1 cellular context compared by ENCODE assay signal in the genomic region with DNA sequence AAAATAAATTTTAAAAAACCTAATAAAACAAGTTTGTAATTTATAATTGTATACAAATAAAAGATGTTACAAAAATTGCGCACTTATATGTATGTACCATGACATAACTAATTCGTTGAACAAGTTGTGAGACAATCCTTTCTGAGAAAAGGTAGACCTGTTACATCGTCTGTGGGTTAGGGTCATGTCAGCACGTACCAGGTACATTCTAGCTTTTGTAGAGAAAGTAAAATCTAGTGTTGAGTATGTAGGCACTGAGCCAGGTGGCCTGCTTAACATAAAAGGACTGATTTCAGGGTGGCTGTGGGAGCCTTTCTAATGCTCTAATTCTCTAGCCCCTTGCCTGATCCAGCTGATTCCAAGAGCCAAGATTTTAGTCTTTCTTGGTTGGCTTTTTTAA.
TF ChIP-seq lines count a peak whose summit lies in the region.

No MANE protein-coding gene starts in this region.

TF ChIP-seq in HepG2, 621 proteins besides CTCF, POLR2A, EP300 and RAD21:
- TF ChIP-seq, protein P1, sequence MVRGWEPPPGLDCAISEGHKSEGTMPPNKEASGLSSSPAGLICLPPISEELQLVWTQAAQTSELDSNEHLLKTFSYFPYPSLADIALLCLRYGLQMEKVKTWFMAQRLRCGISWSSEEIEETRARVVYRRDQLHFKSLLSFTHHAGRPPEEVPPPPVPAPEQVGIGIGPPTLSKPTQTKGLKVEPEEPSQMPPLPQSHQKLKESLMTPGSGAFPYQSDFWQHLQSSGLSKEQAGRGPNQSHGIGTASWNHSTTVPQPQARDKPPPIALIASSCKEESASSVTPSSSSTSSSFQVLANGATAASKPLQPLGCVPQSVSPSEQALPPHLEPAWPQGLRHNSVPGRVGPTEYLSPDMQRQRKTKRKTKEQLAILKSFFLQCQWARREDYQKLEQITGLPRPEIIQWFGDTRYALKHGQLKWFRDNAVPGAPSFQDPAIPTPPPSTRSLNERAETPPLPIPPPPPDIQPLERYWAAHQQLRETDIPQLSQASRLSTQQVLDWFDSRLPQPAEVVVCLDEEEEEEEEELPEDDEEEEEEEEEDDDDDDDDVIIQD (CRISPR knock-in tag; IDR thresholded peaks at IDR 0.05; ENCODE audit: low read depth): no peak
- TF ChIP-seq ATF7-NPFF (CRISPR knock-in tag; IDR thresholded peaks at IDR 0.05; ENCODE audit: low read depth) (no peak; the same call in 1 of the 2 replicates), ZNF230 (CRISPR knock-in tag; IDR thresholded peaks at IDR 0.05) (no peak), ZNF652 (CRISPR knock-in tag; IDR thresholded peaks at IDR 0.05; ENCODE audit: borderline replicate concordance, low read depth) (0 out of 2 replicates have a peak, but pooled peaks have one; percentile 3), SIN3B (IDR thresholded peaks at IDR 0.05; ENCODE audit: low read length) (no peak), SMARCE1 (IDR thresholded peaks at IDR 0.05; ENCODE audit: borderline replicate concordance) (no peak), PHB2 (IDR thresholded peaks at IDR 0.05; ENCODE audit: partially characterized antibody) (no peak), PRMT3 (CRISPR knock-in tag; IDR thresholded peaks at IDR 0.05; ENCODE audit: borderline replicate concordance, low read depth) (no peak), ZNF83 (CRISPR knock-in tag; IDR thresholded peaks at IDR 0.05; ENCODE audit: borderline replicate concordance) (no peak), ZSCAN31 (CRISPR knock-in tag; IDR thresholded peaks at IDR 0.05; ENCODE audit: low read depth) (no peak), ZNF124 (CRISPR knock-in tag; IDR thresholded peaks at IDR 0.05) (0 out of 2 replicates have a peak, but pooled peaks have one; percentile 9), KLF16 (CRISPR knock-in tag; IDR thresholded peaks at IDR 0.05) (no peak), KAT2B (IDR thresholded peaks at IDR 0.05; ENCODE audit: borderline replicate concordance, low read depth, low read length) (0 out of 2 replicates have a peak, but pooled peaks have one; percentile 2), ZNF564 (CRISPR knock-in tag; IDR thresholded peaks at IDR 0.05) (no peak), RFX1 (IDR thresholded peaks at IDR 0.05) (no peak), ELF4 (CRISPR knock-in tag; IDR thresholded peaks at IDR 0.05; ENCODE audit: borderline replicate concordance) (no peak), HIVEP1 (CRISPR knock-in tag; IDR thresholded peaks at IDR 0.05) (no peak), ZNF264 (CRISPR knock-in tag; IDR thresholded peaks at IDR 0.05) (no peak), FOXJ3 (CRISPR knock-in tag; IDR thresholded peaks at IDR 0.05; ENCODE audit: borderline replicate concordance) (no peak), REXO4 (CRISPR knock-in tag; IDR thresholded peaks at IDR 0.05; ENCODE audit: borderline replicate concordance) (no peak), GLI4 (CRISPR knock-in tag; IDR thresholded peaks at IDR 0.05; ENCODE audit: borderline replicate concordance) (no peak), ZNF558 (CRISPR knock-in tag; IDR thresholded peaks at IDR 0.05; ENCODE audit: borderline replicate concordance) (no peak), NRL (CRISPR knock-in tag; IDR thresholded peaks at IDR 0.05; ENCODE audit: borderline replicate concordance) (no peak), MAF1 (CRISPR knock-in tag; IDR thresholded peaks at IDR 0.05; ENCODE audit: borderline replicate concordance) (no peak), HNRNPH1 (optimal IDR thresholded peaks at IDR 0.05; ENCODE audit: low read depth, low read length) (no peak), ZNF44 (CRISPR knock-in tag; IDR thresholded peaks at IDR 0.05) (no peak), ZBTB21 (CRISPR knock-in tag; IDR thresholded peaks at IDR 0.05) (0 out of 2 replicates have a peak, but pooled peaks have one; percentile 9), ZNF720 (CRISPR knock-in tag; IDR thresholded peaks at IDR 0.05) (no peak), ZSCAN12 (CRISPR knock-in tag; IDR thresholded peaks at IDR 0.05) (0 out of 2 replicates have a peak, but pooled peaks have one; percentile 8), PHF5A (CRISPR knock-in tag; IDR thresholded peaks at IDR 0.05; ENCODE audit: low read depth, unreplicated experiment) (peak; percentile 38), CC2D1A (CRISPR knock-in tag; IDR thresholded peaks at IDR 0.05) (0 out of 2 replicates have a peak, but pooled peaks have one; percentile 60), ZNF282 (IDR thresholded peaks at IDR 0.05; ENCODE audit: partially characterized antibody) (no peak), ZNF775 (CRISPR knock-in tag; IDR thresholded peaks at IDR 0.05; ENCODE audit: borderline replicate concordance) (0 out of 2 replicates have a peak, but pooled peaks have one; percentile 4), RFXAP (CRISPR knock-in tag; IDR thresholded peaks at IDR 0.05; ENCODE audit: borderline replicate concordance) (no peak), ESRRA (CRISPR knock-in tag; IDR thresholded peaks at IDR 0.05; ENCODE audit: low read depth) (no peak), ZBTB7B (CRISPR knock-in tag; IDR thresholded peaks at IDR 0.05) (no peak), ETV6 (CRISPR knock-in tag; conservative IDR thresholded peaks at IDR 0.05) (no peak)
- TF ChIP-seq, protein P2, sequence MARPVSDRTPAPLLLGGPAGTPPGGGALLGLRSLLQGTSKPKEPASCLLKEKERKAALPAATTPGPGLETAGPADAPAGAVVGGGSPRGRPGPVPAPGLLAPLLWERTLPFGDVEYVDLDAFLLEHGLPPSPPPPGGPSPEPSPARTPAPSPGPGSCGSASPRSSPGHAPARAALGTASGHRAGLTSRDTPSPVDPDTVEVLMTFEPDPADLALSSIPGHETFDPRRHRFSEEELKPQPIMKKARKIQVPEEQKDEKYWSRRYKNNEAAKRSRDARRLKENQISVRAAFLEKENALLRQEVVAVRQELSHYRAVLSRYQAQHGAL (CRISPR knock-in tag; IDR thresholded peaks at IDR 0.05; ENCODE audit: not compliant biosample characterization): peak; percentile 9
- TF ChIP-seq, protein P3, sequence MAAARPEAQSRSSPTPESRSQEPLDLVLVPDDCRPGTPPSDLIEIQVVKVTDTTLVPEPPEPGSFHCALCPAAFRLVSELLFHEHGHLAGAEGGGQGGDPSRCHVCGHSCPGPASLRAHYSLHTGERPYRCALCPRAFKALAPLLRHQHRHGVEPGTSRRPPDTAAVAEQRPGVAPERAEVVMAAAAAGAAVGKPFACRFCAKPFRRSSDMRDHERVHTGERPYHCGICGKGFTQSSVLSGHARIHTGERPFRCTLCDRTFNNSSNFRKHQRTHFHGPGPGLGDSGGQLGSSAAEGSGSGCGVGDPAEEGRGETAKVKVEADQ (CRISPR knock-in tag; IDR thresholded peaks at IDR 0.05; ENCODE audit: borderline replicate concordance): no peak
- TF ChIP-seq, protein P4, sequence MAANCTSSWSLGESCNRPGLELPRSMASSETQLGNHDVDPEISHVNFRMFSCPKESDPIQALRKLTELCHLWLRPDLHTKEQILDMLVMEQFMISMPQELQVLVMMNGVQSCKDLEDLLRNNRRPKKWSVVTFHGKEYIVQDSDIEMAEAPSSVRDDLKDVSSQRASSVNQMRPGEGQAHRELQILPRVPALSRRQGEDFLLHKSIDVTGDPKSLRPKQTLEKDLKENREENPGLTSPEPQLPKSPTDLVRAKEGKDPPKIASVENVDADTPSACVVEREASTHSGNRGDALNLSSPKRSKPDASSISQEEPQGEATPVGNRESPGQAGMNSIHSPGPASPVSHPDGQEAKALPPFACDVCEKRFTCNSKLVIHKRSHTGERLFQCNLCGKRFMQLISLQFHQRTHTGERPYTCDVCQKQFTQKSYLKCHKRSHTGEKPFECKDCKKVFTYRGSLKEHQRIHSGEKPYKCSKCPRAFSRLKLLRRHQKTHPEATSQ (CRISPR knock-in tag; IDR thresholded peaks at IDR 0.05; ENCODE audit: borderline replicate concordance): no peak
- TF ChIP-seq, protein P5, sequence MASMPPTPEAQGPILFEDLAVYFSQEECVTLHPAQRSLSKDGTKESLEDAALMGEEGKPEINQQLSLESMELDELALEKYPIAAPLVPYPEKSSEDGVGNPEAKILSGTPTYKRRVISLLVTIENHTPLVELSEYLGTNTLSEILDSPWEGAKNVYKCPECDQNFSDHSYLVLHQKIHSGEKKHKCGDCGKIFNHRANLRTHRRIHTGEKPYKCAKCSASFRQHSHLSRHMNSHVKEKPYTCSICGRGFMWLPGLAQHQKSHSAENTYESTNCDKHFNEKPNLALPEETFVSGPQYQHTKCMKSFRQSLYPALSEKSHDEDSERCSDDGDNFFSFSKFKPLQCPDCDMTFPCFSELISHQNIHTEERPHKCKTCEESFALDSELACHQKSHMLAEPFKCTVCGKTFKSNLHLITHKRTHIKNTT (CRISPR knock-in tag; IDR thresholded peaks at IDR 0.05): no peak
- TF ChIP-seq, protein P6, sequence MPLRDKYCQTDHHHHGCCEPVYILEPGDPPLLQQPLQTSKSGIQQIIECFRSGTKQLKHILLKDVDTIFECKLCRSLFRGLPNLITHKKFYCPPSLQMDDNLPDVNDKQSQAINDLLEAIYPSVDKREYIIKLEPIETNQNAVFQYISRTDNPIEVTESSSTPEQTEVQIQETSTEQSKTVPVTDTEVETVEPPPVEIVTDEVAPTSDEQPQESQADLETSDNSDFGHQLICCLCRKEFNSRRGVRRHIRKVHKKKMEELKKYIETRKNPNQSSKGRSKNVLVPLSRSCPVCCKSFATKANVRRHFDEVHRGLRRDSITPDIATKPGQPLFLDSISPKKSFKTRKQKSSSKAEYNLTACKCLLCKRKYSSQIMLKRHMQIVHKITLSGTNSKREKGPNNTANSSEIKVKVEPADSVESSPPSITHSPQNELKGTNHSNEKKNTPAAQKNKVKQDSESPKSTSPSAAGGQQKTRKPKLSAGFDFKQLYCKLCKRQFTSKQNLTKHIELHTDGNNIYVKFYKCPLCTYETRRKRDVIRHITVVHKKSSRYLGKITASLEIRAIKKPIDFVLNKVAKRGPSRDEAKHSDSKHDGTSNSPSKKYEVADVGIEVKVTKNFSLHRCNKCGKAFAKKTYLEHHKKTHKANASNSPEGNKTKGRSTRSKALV (CRISPR knock-in tag; IDR thresholded peaks at IDR 0.05): no peak
- TF ChIP-seq, protein P7, sequence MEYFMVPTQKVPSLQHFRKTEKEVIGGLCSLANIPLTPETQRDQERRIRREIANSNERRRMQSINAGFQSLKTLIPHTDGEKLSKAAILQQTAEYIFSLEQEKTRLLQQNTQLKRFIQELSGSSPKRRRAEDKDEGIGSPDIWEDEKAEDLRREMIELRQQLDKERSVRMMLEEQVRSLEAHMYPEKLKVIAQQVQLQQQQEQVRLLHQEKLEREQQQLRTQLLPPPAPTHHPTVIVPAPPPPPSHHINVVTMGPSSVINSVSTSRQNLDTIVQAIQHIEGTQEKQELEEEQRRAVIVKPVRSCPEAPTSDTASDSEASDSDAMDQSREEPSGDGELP (IDR thresholded peaks at IDR 0.05; ENCODE audit: borderline replicate concordance, low read depth): no peak
